Comparison of ENCODE assay signal across 10 cellular contexts in the genomic region with DNA sequence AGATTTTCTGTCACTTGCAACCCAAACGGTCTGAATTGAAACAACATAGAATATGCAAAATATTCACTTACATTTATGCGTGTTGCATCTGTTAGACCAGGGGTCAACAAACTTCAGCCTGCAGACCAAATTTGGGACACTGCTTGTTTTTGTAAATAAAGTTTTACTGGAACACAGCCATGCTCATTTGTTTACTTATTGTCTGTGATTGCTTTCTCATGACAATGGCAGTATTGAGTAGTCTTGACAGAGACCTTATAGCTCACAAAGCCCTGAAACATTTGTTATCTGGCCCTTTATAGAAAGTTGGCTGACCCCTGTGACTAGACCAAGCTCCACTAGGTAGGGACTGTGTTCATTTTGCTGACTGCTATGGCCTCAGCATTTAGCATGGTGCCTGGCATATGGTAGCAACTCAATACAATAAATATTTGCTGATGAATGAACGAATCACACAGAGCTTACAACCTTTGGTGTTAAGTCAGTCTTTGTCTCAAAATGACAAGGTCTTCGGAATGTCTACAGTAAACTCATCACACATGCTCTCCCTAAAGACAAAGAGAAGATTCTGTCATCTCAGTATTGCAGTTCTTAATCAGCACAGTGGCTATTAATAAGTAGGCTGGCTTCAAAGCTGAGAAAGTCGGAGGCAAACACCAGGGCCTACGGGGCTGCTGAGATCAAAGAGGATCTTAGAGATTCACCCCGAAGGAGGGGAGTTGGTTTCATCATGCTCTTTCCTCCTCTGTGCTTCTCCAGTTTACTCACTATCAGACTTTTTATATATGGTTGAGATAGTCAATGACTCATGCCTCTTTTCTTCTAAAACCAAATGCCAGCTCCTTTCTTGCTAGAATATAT.
A peak's percentile ranks its signal among the peaks of the same experiment; 100 is the strongest.
DNase-seq lines count a peak whose midpoint lies in the region; ATAC-seq and TF ChIP-seq lines count a peak whose summit lies in the region.
"Had no signal": no experiment of that assay in that cellular context is flagged by ENCODE, and none has a peak within 500 bp of the region (broad histone marks: within the 10 kb centered on the region; RNA-seq: fewer than 3 reads in every experiment).

No MANE protein-coding gene starts in this region.

- no peak for TF ChIP-seq CTCF in GM10266 (IDR thresholded peaks at IDR 0.05; ENCODE audit: control insufficient read depth, insufficient read depth, low read depth, missing control alignments)

- DNase-seq in GM10266 (ENCODE audit: extremely low spot score) (peak; percentile 12), foreskin melanocyte (peak; percentile 65), HK-2 (ENCODE audit: unreplicated experiment) (no peak), C1 segment of cervical spinal cord (lab: John Stamatoyannopoulos, UW) (no peak), OCI-M2 (lab: John Stamatoyannopoulos, UW; ENCODE audit: unreplicated experiment) (no peak), inferior parietal cortex (ENCODE audit: extremely low spot score) (no peak)
- DNase-seq: dermis blood vessel endothelial cell, WERI-Rb-1 had no signal

- ATAC-seq in GM19463 (IDR thresholded peaks at IDR 0.05; ENCODE audit: unreplicated experiment) (peak; percentile 79), HG03469 (IDR thresholded peaks at IDR 0.05; ENCODE audit: unreplicated experiment) (peak; percentile 55)

Comparison
In these comparisons a context has a peak if more than half of its experiments do, and no peak if none do; other contexts are left out.
1. DNase-seq: peak in GM10266 (single experiment) and foreskin melanocyte (single experiment); none in HK-2 (single experiment), C1 segment of cervical spinal cord (0 of 14), OCI-M2 (single experiment) and inferior parietal cortex (single experiment).